1 cellular context compared by ENCODE assay signal in genomic region chr10:101379663-101380352, GRCh38.
TF ChIP-seq lines count a peak whose summit lies in the region.

No MANE protein-coding gene starts in this region.

TF ChIP-seq in HEK293, 187 proteins besides CTCF, POLR2A, EP300 and RAD21 (continued from another document):
- peak; percentile 53; the same call in 1 of the 2 replicates for TF ChIP-seq BCL6B (tag by site-specific recombination; IDR thresholded peaks at IDR 0.05)
- TF ChIP-seq ZNF521 (tag by site-specific recombination; IDR thresholded peaks at IDR 0.05) = no peak
- no peak for TF ChIP-seq ZNF350 (tag by site-specific recombination; IDR thresholded peaks at IDR 0.05)
- TF ChIP-seq PRDM2 (tag by site-specific recombination; IDR thresholded peaks at IDR 0.05; ENCODE audit: borderline replicate concordance) = no peak
